ENCODE assay signal across 19 cellular contexts in genomic region chr3:126706631-126707030, GRCh38.
DNase-seq lines count a peak whose midpoint lies in the region; ATAC-seq and TF ChIP-seq lines count a peak whose summit lies in the region.
"Had no signal": no experiment of that assay in that cellular context is flagged by ENCODE, and none has a peak within 500 bp of the region (broad histone marks: within the 10 kb centered on the region; RNA-seq: fewer than 3 reads in every experiment).

No MANE protein-coding gene starts in this region.

- no peak for ATAC-seq in HG03439 (IDR thresholded peaks at IDR 0.05; ENCODE audit: unreplicated experiment)
- ATAC-seq: GM23338, K562 had no signal

- no peak overlapping the region for H3K4me3 ChIP-seq in AG04449 (ENCODE audit: low read depth, low read length)
- H3K4me3 ChIP-seq in OCI-LY3 (ENCODE audit: low read length) = no peak overlapping the region
- H3K4me3 ChIP-seq in fibroblast of mammary gland (ENCODE audit: control insufficient read depth, low read depth, low read length) = no peak overlapping the region
- H3K4me3 ChIP-seq: GM23338, K562 had no signal

- no peaks in the 10 kb centered on the region for H3K9me3 ChIP-seq in OCI-LY3 (ENCODE audit: insufficient read depth, low read length)

- no peaks in the 10 kb centered on the region for H4K20me1 ChIP-seq in OCI-LY3 (ENCODE audit: insufficient read depth, low read length)

- H3K79me2 ChIP-seq in OCI-LY3 (ENCODE audit: low read length) = peaks cover 50% of the 10 kb centered on the region

- no peak overlapping the region for H3K9ac ChIP-seq in OCI-LY3 (ENCODE audit: low read length)

- CTCF ChIA-PET in AG04449 (lab: Yijun Ruan, JAX) = interaction anchor here (1.2 to 1.5 kb wide), 2 partner anchors 29 to 263 kb away, joined by 3 to 5 read pairs; no protein-coding TSS in a partner anchor

- peak; percentile 24 for DNase-seq in AG04449 (ENCODE audit: low read depth, low spot score)
- DNase-seq in EH (ENCODE audit: low read depth) = peak; percentile 12
- peak; percentile 44 for DNase-seq in fibroblast of mammary gland (ENCODE audit: low read depth)
- DNase-seq in DMS153 treated with DMSO at 0.1 percent for 48 hours (lab: John Stamatoyannopoulos, UW; ENCODE audit: unreplicated experiment) = no peak
- no peak for DNase-seq in AG08395 (ENCODE audit: low spot score)
- DNase-seq: CD8-positive, alpha-beta memory T cell; DMS 273 treated with DMSO at 0.1 percent for 48 hours; DMS79 treated with DMSO at 0.1 percent for 48 hours; H9; Kasumi-1; MM.1S; NCI-H1417; NCI-H1694; NCI-H2029 treated with DMSO at 0.1 percent for 48 hours; NCI-H446 treated with DMSO at 0.1 percent for 48 hours had no signal

- no peak overlapping the region for H2AFZ ChIP-seq in OCI-LY3 (ENCODE audit: low read depth, low read length)
- H2AFZ ChIP-seq: GM23338 had no signal

- 0 out of 2 replicates have a peak overlapping the region, but pooled peaks have one; percentile 15 for H3K4me2 ChIP-seq in OCI-LY3 (ENCODE audit: low read length)
- H3K4me2 ChIP-seq: GM23338 had no signal

- TF ChIP-seq CTCF in AG04449 (IDR thresholded peaks at IDR 0.05; ENCODE audit: insufficient read depth, low read length, missing control alignments) (no peak), OCI-LY3 (IDR thresholded peaks at IDR 0.05; ENCODE audit: low read depth, low read length) (no peak), fibroblast of mammary gland (conservative IDR thresholded peaks at IDR 0.05; ENCODE audit: control insufficient read depth, insufficient read depth, low read depth, low read length) (no peak)

- H3K4me1 ChIP-seq in OCI-LY3 (ENCODE audit: low read length) = peaks cover 23% of the 10 kb centered on the region

- POLR2A ChIA-PET in AG04449 (lab: Yijun Ruan, JAX) = no interaction called here

- no peak overlapping the region for H3K27ac ChIP-seq in OCI-LY3 (ENCODE audit: low read length)

- peaks cover 10% of the 10 kb centered on the region for H3K27me3 ChIP-seq in OCI-LY3 (ENCODE audit: low read depth, low read length)

- peaks cover 3% of the 10 kb centered on the region for H3K36me3 ChIP-seq in OCI-LY3 (replicated peaks; ENCODE audit: low read depth, low read length)

Comparison
In these comparisons a context has a peak if more than half of its experiments do, and no peak if none do; other contexts are left out.
1. DNase-seq: peak in AG04449 (single experiment), EH (single experiment) and fibroblast of mammary gland (single experiment); none in DMS153 treated with DMSO at 0.1 percent for 48 hours (single experiment) and AG08395 (single experiment).